Comparison of ENCODE assay signal across 36 cellular contexts in genomic region chr10:90860790-90861189, GRCh38. TPM values are rescaled to one million over a fixed set of nuclear protein-coding genes. Genes with fewer than 3 reads are reported as not detected.
"Had no signal": no experiment of that assay in that cellular context is flagged by ENCODE, and none has a peak within 500 bp of the region (broad histone marks: within the 10 kb centered on the region; RNA-seq: fewer than 3 reads in every experiment).

No MANE protein-coding gene starts in this region.

- H3K27ac ChIP-seq: adrenal gland, body of pancreas, brain microvascular endothelial cell, breast epithelium, VCaP had no signal

- H3K27me3 ChIP-seq: brain microvascular endothelial cell had no signal

- H3K4me3 ChIP-seq: adrenal gland, body of pancreas, breast epithelium had no signal

- ATAC-seq: activated CD8-positive, alpha-beta T cell treated with anti-CD3 and anti-CD28 coated beads for 36 hours; activated naive CD4-positive, alpha-beta T cell treated with anti-CD3 and anti-CD28 coated beads, Interleukin-2, amount 50 U/mL, for 72 hours; activated T-cell treated with anti-CD3 and anti-CD28 coated beads, Interleukin-2, amount 50 U/mL, for 4 hours; activated T-cell treated with anti-CD3 and anti-CD28 coated beads, Interleukin-2, amount 50 U/mL, for 72 hours; activated T-helper 17 cell treated with anti-CD3 and anti-CD28 coated beads, Interleukin-2, amount 50 U/mL, for 72 hours; body of pancreas had no signal

- H3K4me1 ChIP-seq: breast epithelium had no signal

- H3K36me3 ChIP-seq: adrenal gland, brain microvascular endothelial cell, breast epithelium had no signal

- FAIRE-seq: astrocyte, TTC549 had no signal

- DNase-seq: activated B cell treated with CpG ODN at 0.5 μM for 24 hours; activated CD4-positive, alpha-beta memory T cell treated with anti-CD3 and anti-CD28 coated beads for 36 hours; activated CD4-positive, alpha-beta T cell treated with anti-CD3 and anti-CD28 coated beads for 4 hours; activated CD4-positive, alpha-beta T cell treated with anti-CD3 and anti-CD28 coated beads, Interleukin-2, amount 10 ng/mL, durations not matched to agents 24 days and 14 days; activated CD4-positive, alpha-beta T cell treated with anti-CD3 and anti-CD28 coated beads, Interleukin-2, amount 50 U/mL, for 1 hour; activated CD4-positive, alpha-beta T cell treated with anti-CD3 and anti-CD28 coated beads, Interleukin-2, amount 50 U/mL, for 4 hours; activated CD4-positive, CD25-positive, alpha-beta regulatory T cell treated with anti-CD3 and anti-CD28 coated beads, Interleukin-2, amount 50 U/mL, for 72 hours; activated CD8-positive, alpha-beta memory T cell treated with anti-CD3 and anti-CD28 coated beads, Interleukin-2, amount 50 U/mL, for 4 hours; activated CD8-positive, alpha-beta T cell treated with anti-CD3 and anti-CD28 coated beads for 36 hours; activated effector memory CD4-positive, alpha-beta T cell treated with anti-CD3 and anti-CD28 coated beads, Interleukin-2, amount 50 U/mL, for 16 hours; activated gamma-delta T cell treated with Interleukin-2 at 50 U/mL for 16 hours; activated naive CD4-positive, alpha-beta T cell; activated naive CD4-positive, alpha-beta T cell treated with anti-CD3 and anti-CD28 coated beads for 36 hours; activated naive CD4-positive, alpha-beta T cell treated with anti-CD3 and anti-CD28 coated beads, Interleukin-2, amount 50 U/mL, for 16 hours; activated naive CD8-positive, alpha-beta T cell treated with anti-CD3 and anti-CD28 coated beads for 36 hours; activated T-cell treated with anti-CD3 and anti-CD28 coated beads for 4 hours; activated T-cell treated with anti-CD3 and anti-CD28 coated beads, Interleukin-2, amount 50 U/mL, for 1 hour; activated T-cell treated with anti-CD3 and anti-CD28 coated beads, Interleukin-2, amount 50 U/mL, for 4 hours; activated T-cell treated with anti-CD3 and anti-CD28 coated beads, Interleukin-2, amount 50 U/mL, for 72 hours; adrenal gland; amniotic stem cell; aorta; body of pancreas; brain microvascular endothelial cell; central memory CD4-positive, alpha-beta T cell; T-helper 1 cell; T-helper 2 cell; T-helper 9 cell had no signal

- H3K9me3 ChIP-seq: adrenal gland, body of pancreas, breast epithelium had no signal

RNA-seq across cellular contexts. Expression of gene HTR7, which starts 3.0 kb away (rescaled TPM):
- total RNA-seq: activated B cell treated with CpG ODN at 0.5 μM for 24 hours; activated CD4-positive, alpha-beta memory T cell treated with anti-CD3 and anti-CD28 coated beads for 36 hours; activated CD4-positive, alpha-beta T cell treated with anti-CD3 and anti-CD28 coated beads, Interleukin-2, amount 10 ng/mL, durations not matched to agents 24 days and 14 days; activated CD8-positive, alpha-beta memory T cell treated with anti-CD3 and anti-CD28 coated beads for 36 hours; activated CD8-positive, alpha-beta T cell treated with anti-CD3 and anti-CD28 coated beads for 36 hours; activated naive CD8-positive, alpha-beta T cell treated with anti-CD3 and anti-CD28 coated beads for 36 hours; activated T-cell treated with anti-CD3 and anti-CD28 coated beads, Interleukin-2, amount 50 U/mL, for 4 hours; activated T-helper 1 cell treated with anti-CD3 and anti-CD28 coated beads, Interleukin-12 subunit alpha, Interleukin-12 subunit beta, Interleukin-2, Interleukin-4 antibody, amounts not matched to agents 30 ng/mL and 10 ng/mL and 1 ng/mL, durations not matched to agents 14 hours and 24 hours and 36 hours; body of pancreas had no signal
